Comparison of ENCODE assay signal across 8 cellular contexts in the genomic region with DNA sequence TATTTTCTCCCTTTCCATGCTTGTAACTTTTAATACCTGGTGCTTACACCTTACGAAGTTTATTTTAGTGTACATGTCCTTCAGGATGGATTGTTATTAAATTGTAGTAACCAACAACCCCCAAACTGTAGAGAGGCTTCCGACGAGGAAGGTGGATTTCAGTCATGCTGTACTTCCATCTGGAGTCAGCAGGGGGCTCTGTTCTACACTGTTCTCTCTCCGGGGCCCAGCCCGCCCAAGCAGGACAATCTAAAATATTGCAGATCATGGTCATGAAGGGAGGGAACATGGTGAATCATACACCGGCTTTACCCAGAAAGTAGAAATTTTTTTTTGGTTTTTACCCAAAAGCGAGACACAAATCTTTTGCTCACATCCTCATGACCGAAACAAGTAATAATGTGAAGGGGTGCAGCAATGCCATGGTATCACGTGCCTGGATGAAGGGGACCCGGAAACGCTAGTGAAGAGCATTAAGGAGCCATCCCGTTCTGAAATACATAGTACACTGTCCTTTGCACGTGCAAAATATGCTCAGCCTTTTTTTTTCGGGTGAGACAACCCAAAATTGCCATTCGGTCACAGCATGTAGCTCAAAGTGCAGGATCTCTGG.
A peak's percentile ranks its signal among the peaks of the same experiment; 100 is the strongest.
DNase-seq lines count a peak whose midpoint lies in the region; ATAC-seq, FAIRE-seq and TF ChIP-seq lines count a peak whose summit lies in the region.

No MANE protein-coding gene starts in this region.

- DNase-seq in Caco-2 (peak; percentile 69 to 77), SJSA1 (ENCODE audit: low read depth in 1 of 2, low spot score in 2 of 2) (peak; percentile 38 to 55), Right ventricle myocardium superior (peak; percentile 65), posterior vena cava (ENCODE audit: low spot score) (peak; percentile 83), urothelium cell line (ENCODE audit: low spot score) (peak; percentile 68)
- peak in 1 of 2 donors; percentile 62 for DNase-seq in activated naive CD4-positive, alpha-beta T cell treated with anti-CD3 and anti-CD28 coated beads, Interleukin-2, amount 50 U/mL, for 72 hours (ENCODE audit: low spot score in 2 of 2)

- ATAC-seq in GM19455 (IDR thresholded peaks at IDR 0.05; ENCODE audit: unreplicated experiment) (peak; percentile 88), HG03565 (IDR thresholded peaks at IDR 0.05; ENCODE audit: unreplicated experiment) (peak; percentile 88), Right ventricle myocardium superior (ENCODE audit: poor library complexity) (peak; percentile 84)
- ATAC-seq in activated naive CD4-positive, alpha-beta T cell treated with anti-CD3 and anti-CD28 coated beads, Interleukin-2, amount 50 U/mL, for 72 hours, result peak; percentile 51 to 74

- H3K4me3 ChIP-seq in Caco-2 (ENCODE audit: low read depth, low read length) (no peak overlapping the region), SJSA1 (no peak overlapping the region)

- BruUV-seq in Caco-2 (replicated peaks; lab: Mats Ljungman, UMichigan), result no TSS peak

- no peaks in the 10 kb centered on the region for H3K4me1 Mint-ChIP-seq in Caco-2 (ENCODE audit: low read depth, unreplicated experiment)

- H3K27ac Mint-ChIP-seq in Caco-2 (ENCODE audit: unreplicated experiment), result no peak overlapping the region
- H3K27ac Mint-ChIP-seq in activated naive CD4-positive, alpha-beta T cell treated with anti-CD3 and anti-CD28 coated beads, Interleukin-2, amount 50 U/mL, for 72 hours, result no peak overlapping the region

- H3K36me3 ChIP-seq in Caco-2 (ENCODE audit: control insufficient read depth, insufficient read depth, low read length) (no peaks in the 10 kb centered on the region), SJSA1 (no peaks in the 10 kb centered on the region)

- no peaks in the 10 kb centered on the region for H3K36me3 Mint-ChIP-seq in Caco-2 (ENCODE audit: insufficient read depth, unreplicated experiment)
- H3K36me3 Mint-ChIP-seq in activated naive CD4-positive, alpha-beta T cell treated with anti-CD3 and anti-CD28 coated beads, Interleukin-2, amount 50 U/mL, for 72 hours, result no peaks in the 10 kb centered on the region

- peaks cover 20% of the 10 kb centered on the region for H3K9me3 Mint-ChIP-seq in Caco-2 (ENCODE audit: unreplicated experiment)
- H3K9me3 Mint-ChIP-seq in activated naive CD4-positive, alpha-beta T cell treated with anti-CD3 and anti-CD28 coated beads, Interleukin-2, amount 50 U/mL, for 72 hours, result no peaks in the 10 kb centered on the region

- H3K27me3 Mint-ChIP-seq in Caco-2 (ENCODE audit: insufficient read depth, unreplicated experiment), result peaks cover 10% of the 10 kb centered on the region

- H3K9me3 ChIP-seq in Caco-2, result no peaks in the 10 kb centered on the region
- no peaks in the 10 kb centered on the region for H3K9me3 ChIP-seq in SJSA1 (replicated peaks)

- TF ChIP-seq CTCF in Caco-2 (IDR thresholded peaks at IDR 0.05; ENCODE audit: insufficient read depth in 1 of 2, low read depth in 1 of 2, low read length in 1 of 2, severe bottlenecking in 1 of 2, unreplicated experiment in 1 of 2), result peak; percentile 92 to 98

- intact Hi-C loops in Caco-2 (cut with micrococcal nuclease; ENCODE audit: unreplicated experiment), result loop anchor here (1.0 to 10.0 kb wide), 5 partner anchors 197 to 1282 kb away; no protein-coding TSS in a partner anchor
- intact Hi-C loops in Right ventricle myocardium superior (cut with DNase I), result loop anchor here (2.0 to 5.0 kb wide), 2 partner anchors 413 to 885 kb away; a partner anchor contains a TSS
- intact Hi-C loops in posterior vena cava (cut with DNase I), result loop anchor here (2.0 to 10.0 kb wide), 3 partner anchors 885 to 1287 kb away; a partner anchor contains a TSS

- no peak overlapping the region for H3K27ac ChIP-seq in SJSA1

- H3K27me3 ChIP-seq in Caco-2 (replicated peaks; ENCODE audit: control insufficient read depth, insufficient read depth, low read length) (no peaks in the 10 kb centered on the region), SJSA1 (replicated peaks) (no peaks in the 10 kb centered on the region)

- POLR2A ChIA-PET in Caco-2 (lab: Charles Lee), result no interaction called here

- FAIRE-seq in urothelium cell line (lab: Jason Lieb, UNC), result no peak

- H3K4me1 ChIP-seq in Caco-2 (no peaks in the 10 kb centered on the region), SJSA1 (replicated peaks) (no peaks in the 10 kb centered on the region)

- H3K4me3 Mint-ChIP-seq in Caco-2 (ENCODE audit: unreplicated experiment), result no peak overlapping the region

- CTCF ChIA-PET in Caco-2 (lab: Charles Lee), result interaction anchor here (0.7 kb wide), 1 partner anchor 414 kb away, joined by 3 read pairs; no protein-coding TSS in a partner anchor
